Comparison of ENCODE assay signal across 9 cellular contexts in genomic region chr16:67548265-67549126, GRCh38. TPM values are rescaled to one million over a fixed set of nuclear protein-coding genes. Genes with fewer than 3 reads are reported as not detected.
DNase-seq lines count a peak whose midpoint lies in the region; ATAC-seq and TF ChIP-seq lines count a peak whose summit lies in the region.
"Had no signal": no experiment of that assay in that cellular context is flagged by ENCODE, and none has a peak within 500 bp of the region (broad histone marks: within the 10 kb centered on the region; RNA-seq: fewer than 3 reads in every experiment).

No MANE protein-coding gene starts in this region.

- H3K9me3 ChIP-seq in right cardiac atrium (ENCODE audit: control insufficient read depth, low read length): no peaks in the 10 kb centered on the region
- no peaks in the 10 kb centered on the region for H3K9me3 ChIP-seq in aorta (ENCODE audit: control insufficient read depth, low read length)

- peaks cover 0 to 2% of the 10 kb centered on the region in 2 donors for H3K36me3 ChIP-seq in aorta (ENCODE audit: control insufficient read depth in 1 of 2, insufficient read depth in 2 of 2, low read length in 1 of 2)

- no peak for ATAC-seq in right cardiac atrium
- ATAC-seq in left cardiac atrium: no peak
- ATAC-seq in aorta (ENCODE audit: low FRiP score): peak; percentile 9
- no peak for ATAC-seq in HG02840 (IDR thresholded peaks at IDR 0.05; ENCODE audit: low FRiP score, unreplicated experiment)

- TF ChIP-seq CTCF in endothelial cell (IDR thresholded peaks at IDR 0.05; ENCODE audit: unreplicated experiment): no peak

- no peak overlapping the region for H3K4me3 ChIP-seq in right cardiac atrium (ENCODE audit: low read length)
- no peak overlapping the region for H3K4me3 ChIP-seq in aorta (ENCODE audit: low read length in 2 of 2)

- no peaks in the 10 kb centered on the region for H3K9me3 Mint-ChIP-seq in endothelial cell (ENCODE audit: unreplicated experiment)

- H3K36me3 Mint-ChIP-seq in endothelial cell (ENCODE audit: low read depth, unreplicated experiment): peaks cover 31% of the 10 kb centered on the region

- intact Hi-C loops in right cardiac atrium (cut with DNase I): no loop called here
- intact Hi-C loops in left cardiac atrium (cut with DNase I): no loop called here
- intact Hi-C loops in aorta (cut with DNase I): loop anchor here in 1 of 2 donors (5.0 kb wide), 1 partner anchor 119 kb away; the partner anchor contains the start of genes C16orf86 and ENKD1

- H3K4me1 ChIP-seq in right cardiac atrium (ENCODE audit: control insufficient read depth, insufficient read depth, low read length): peaks cover 3% of the 10 kb centered on the region
- H3K4me1 ChIP-seq in aorta (ENCODE audit: control insufficient read depth in 1 of 2, insufficient read depth in 2 of 2, low read length in 2 of 2): no peaks in the 10 kb centered on the region

- peaks cover 24% of the 10 kb centered on the region for H3K27me3 Mint-ChIP-seq in endothelial cell (ENCODE audit: unreplicated experiment)

- WGBS in right cardiac atrium: 81% methylated on average over 4 of the region's 4 CpGs
- 79 to 80% methylated on average over 4 of the region's 4 CpGs for WGBS in aorta, 2 donors

- peaks cover 31% of the 10 kb centered on the region for H3K4me1 Mint-ChIP-seq in endothelial cell (ENCODE audit: unreplicated experiment)

- H3K27me3 ChIP-seq in right cardiac atrium (ENCODE audit: control insufficient read depth, insufficient read depth) (no peaks in the 10 kb centered on the region), aorta (ENCODE audit: control insufficient read depth in 1 of 2, insufficient read depth in 2 of 2, low read length in 1 of 2) (no peaks in the 10 kb centered on the region)

- H3K27ac Mint-ChIP-seq in endothelial cell (ENCODE audit: unreplicated experiment): peak overlapping the region; percentile 86

- H3K4me3 Mint-ChIP-seq in endothelial cell (ENCODE audit: unreplicated experiment): no peak overlapping the region

- no peak overlapping the region for H3K27ac ChIP-seq in right cardiac atrium (ENCODE audit: low read length)
- H3K27ac ChIP-seq in aorta (ENCODE audit: low read depth in 1 of 2, low read length in 2 of 2): no peak overlapping the region

- peak in 2 of 3 donors; percentile 16 to 53 for DNase-seq in right cardiac atrium
- no peak for DNase-seq in left cardiac atrium
- peak; percentile 93 for DNase-seq in NAMALWA (ENCODE audit: low spot score)
- DNase-seq in endothelial cell (ENCODE audit: low spot score): no peak
- peak in 1 of 2 donors; percentile 53 for DNase-seq in aorta
- DNase-seq in NCI-H128 (lab: John Stamatoyannopoulos, UW; ENCODE audit: unreplicated experiment): no peak
- no peak for DNase-seq in NCI-H345 (lab: John Stamatoyannopoulos, UW)
- DNase-seq: occipital lobe had no signal

RNA-seq across cellular contexts. Expression of gene CTCF, which starts 13.8 kb away (rescaled TPM):
- 10 to 100 TPM; 24.2 to 30.5 (median 28.6) TPM for total RNA-seq in right cardiac atrium
- 17.5 TPM for polyA plus RNA-seq in right cardiac atrium
- 10 to 100 TPM; 22.7 to 25.7 TPM for total RNA-seq in left cardiac atrium
- total RNA-seq in endothelial cell (ENCODE audit: unreplicated experiment): 40.1 TPM
- total RNA-seq in aorta: 10 to 100 TPM; 28.5 to 35.8 TPM
- polyA plus RNA-seq in aorta: 10 to 100 TPM; 16.5 to 25.8 TPM

RNA-seq across cellular contexts. Expression of gene RIPOR1, which starts 19.9 kb away (rescaled TPM):
- total RNA-seq in right cardiac atrium (10 to 100 TPM; 76.2 to 86.6 (median 83.7) TPM), left cardiac atrium (10 to 100 TPM; 66.2 to 80.9 TPM), endothelial cell (ENCODE audit: unreplicated experiment) (184 TPM), aorta (100 to 1,000 TPM; 105 to 120 TPM)
- polyA plus RNA-seq in right cardiac atrium (43.8 TPM), aorta (10 to 100 TPM; 22.7 to 65.5 TPM)

Comparison
In these comparisons a context has a peak if more than half of its experiments do, and no peak if none do; other contexts are left out.
1. DNase-seq: peak in right cardiac atrium (2 of 3) and NAMALWA (single experiment); none in left cardiac atrium (single experiment), endothelial cell (single experiment), NCI-H128 (single experiment) and NCI-H345 (single experiment).